Comparison of ENCODE assay signal across 9 cellular contexts in genomic region chr13:109145631-109146030, GRCh38.
DNase-seq lines count a peak whose midpoint lies in the region; ATAC-seq and TF ChIP-seq lines count a peak whose summit lies in the region.
"Had no signal": no experiment of that assay in that cellular context is flagged by ENCODE, and none has a peak within 500 bp of the region (broad histone marks: within the 10 kb centered on the region; RNA-seq: fewer than 3 reads in every experiment).

No MANE protein-coding gene starts in this region.

- no peak overlapping the region for H3K4me3 ChIP-seq in vagina

- no peak for TF ChIP-seq POLR2A in vagina (IDR thresholded peaks at IDR 0.05)

- ATAC-seq in GM19372 (IDR thresholded peaks at IDR 0.05; ENCODE audit: low read depth, unreplicated experiment) = peak; percentile 90
- peak; percentile 94 for ATAC-seq in HG03196 (IDR thresholded peaks at IDR 0.05; ENCODE audit: unreplicated experiment)

- no peaks in the 10 kb centered on the region for H3K9me3 ChIP-seq in vagina

- peak; percentile 26 to 59 (median 29) for TF ChIP-seq CTCF in vagina (IDR thresholded peaks at IDR 0.05)

- intact Hi-C loops in vagina (cut with DNase I) = loop anchor here (5.0 kb wide), 1 partner anchor 637 kb away; no protein-coding TSS in a partner anchor

- H3K27me3 ChIP-seq in vagina = no peaks in the 10 kb centered on the region

- in situ Hi-C loops in T47D (cut with HindIII; ENCODE audit: low pct_unique_long_range_greater_than_20kb, low sequenced_read_pairs) = no loop called here

- peak; percentile 74 for DNase-seq in EH (ENCODE audit: low read depth)
- DNase-seq in NCI-H524 (lab: John Stamatoyannopoulos, UW) = peak; percentile 40 to 64
- peak; percentile 65 to 66 for DNase-seq in T47D (ENCODE audit: low read depth in 1 of 2, low spot score in 1 of 2)
- peak; percentile 77 for DNase-seq in kidney tubule cell (ENCODE audit: low spot score)
- no peak for DNase-seq in vagina (ENCODE audit: extremely low spot score in 2 of 2)
- DNase-seq in T-helper 9 cell = no peak
- DNase-seq: activated naive CD8-positive, alpha-beta T cell treated with anti-CD3 and anti-CD28 coated beads, Interleukin-2, amount 10 ng/mL, durations not matched to agents 7 days and 5 days had no signal

- no peaks in the 10 kb centered on the region for H3K36me3 ChIP-seq in vagina

- H3K27ac ChIP-seq in vagina = no peak overlapping the region

- no peaks in the 10 kb centered on the region for H3K4me1 ChIP-seq in vagina

Comparison
In these comparisons a context has a peak if more than half of its experiments do, and no peak if none do; other contexts are left out.
1. DNase-seq: peak in EH (single experiment), NCI-H524 (2 of 2), T47D (2 of 2) and kidney tubule cell (single experiment); none in vagina (0 of 2) and T-helper 9 cell (single experiment).